1 cellular context compared by ENCODE assay signal in genomic region chr10:72056932-72057751, GRCh38.
TF ChIP-seq lines count a peak whose summit lies in the region.

No MANE protein-coding gene starts in this region.

TF ChIP-seq in HepG2, 621 proteins besides CTCF, POLR2A, EP300 and RAD21 (continued from another document and continues in another):
- TF ChIP-seq TFAP4 (IDR thresholded peaks at IDR 0.05; ENCODE audit: borderline replicate concordance, low read depth) = peak; percentile 58; the same call in 1 of the 2 replicates
- TF ChIP-seq HNRNPL (IDR thresholded peaks at IDR 0.05; ENCODE audit: low read depth, low read length) = peak; percentile 81; the same call in 1 of the 2 replicates
- no peak for TF ChIP-seq ZNF225 (CRISPR knock-in tag; IDR thresholded peaks at IDR 0.05)
- peak; percentile 70; the same call in 1 of the 2 replicates for TF ChIP-seq KLF11 (CRISPR knock-in tag; IDR thresholded peaks at IDR 0.05)
- TF ChIP-seq PBX3 (CRISPR knock-in tag; IDR thresholded peaks at IDR 0.05; ENCODE audit: borderline replicate concordance) = no peak
- TF ChIP-seq SP4 (CRISPR knock-in tag; IDR thresholded peaks at IDR 0.05) = no peak
- no peak for TF ChIP-seq THYN1 (CRISPR knock-in tag; IDR thresholded peaks at IDR 0.05; ENCODE audit: borderline replicate concordance, low read depth)
- peak; percentile 38; the same call in 1 of the 2 replicates for TF ChIP-seq ESRRA (CRISPR knock-in tag; IDR thresholded peaks at IDR 0.05; ENCODE audit: low read depth)
- TF ChIP-seq SALL2 (CRISPR knock-in tag; IDR thresholded peaks at IDR 0.05) = 0 out of 2 replicates have a peak, but pooled peaks have one; percentile 45
- TF ChIP-seq HOXA5 (CRISPR knock-in tag; IDR thresholded peaks at IDR 0.05) = peak; percentile 64; the same call in 1 of the 2 replicates
- TF ChIP-seq FOXO1 (CRISPR knock-in tag; IDR thresholded peaks at IDR 0.05) = peak; percentile 48; the same call in 1 of the 2 replicates
- TF ChIP-seq ZNF792 (CRISPR knock-in tag; IDR thresholded peaks at IDR 0.05) = peak; percentile 30; the same call in 1 of the 2 replicates
- no peak for TF ChIP-seq BCL3 (CRISPR knock-in tag; IDR thresholded peaks at IDR 0.05)
- TF ChIP-seq NONO (IDR thresholded peaks at IDR 0.05) = no peak
- no peak for TF ChIP-seq NONO (CRISPR knock-in tag; conservative IDR thresholded peaks at IDR 0.05)
- TF ChIP-seq ZBTB33 (CRISPR knock-in tag; IDR thresholded peaks at IDR 0.05) = peak; percentile 96
- TF ChIP-seq NAIF1 (CRISPR knock-in tag; IDR thresholded peaks at IDR 0.05; ENCODE audit: borderline replicate concordance) = no peak
- TF ChIP-seq YY1 (IDR thresholded peaks at IDR 0.05; ENCODE audit: insufficient read depth, insufficient replicate concordance, low read depth, low read length) = peak; percentile 49
- peak; percentile 83; the same call in 1 of the 2 replicates for TF ChIP-seq ZSCAN20 (CRISPR knock-in tag; IDR thresholded peaks at IDR 0.05; ENCODE audit: borderline replicate concordance)
- peak; percentile 65; the same call in 1 of the 2 replicates for TF ChIP-seq TARDBP (CRISPR knock-in tag; IDR thresholded peaks at IDR 0.05)
- TF ChIP-seq ZNF556 (CRISPR knock-in tag; IDR thresholded peaks at IDR 0.05; ENCODE audit: borderline replicate concordance) = no peak
- TF ChIP-seq ZFP37 (CRISPR knock-in tag; IDR thresholded peaks at IDR 0.05; ENCODE audit: borderline replicate concordance) = peak; percentile 77; the same call in 1 of the 2 replicates
- TF ChIP-seq TBX3 (IDR thresholded peaks at IDR 0.05; ENCODE audit: borderline replicate concordance) = 0 out of 2 replicates have a peak, but pooled peaks have one; percentile 18
- peak; percentile 90; the same call in 1 of the 2 replicates for TF ChIP-seq NFKB2 (CRISPR knock-in tag; IDR thresholded peaks at IDR 0.05; ENCODE audit: borderline replicate concordance)
- 0 out of 2 replicates have a peak, but pooled peaks have one; percentile 60 for TF ChIP-seq MXD3 (CRISPR knock-in tag; IDR thresholded peaks at IDR 0.05)
- no peak for TF ChIP-seq ZSCAN29 (CRISPR knock-in tag; conservative IDR thresholded peaks at IDR 0.05)
- TF ChIP-seq ETV5 (CRISPR knock-in tag; IDR thresholded peaks at IDR 0.05; ENCODE audit: borderline replicate concordance) = peak; percentile 87; the same call in 1 of the 2 replicates
- TF ChIP-seq RCOR2 (CRISPR knock-in tag; IDR thresholded peaks at IDR 0.05) = peak; percentile 53; the same call in 1 of the 2 replicates
- peak; percentile 46; the same call in 1 of the 2 replicates for TF ChIP-seq PPARG (CRISPR knock-in tag; conservative IDR thresholded peaks at IDR 0.05)
- 0 out of 2 replicates have a peak, but pooled peaks have one; percentile 38 for TF ChIP-seq ZBTB37 (CRISPR knock-in tag; IDR thresholded peaks at IDR 0.05)
- peak; percentile 31; the same call in 1 of the 2 replicates for TF ChIP-seq ZNF317 (CRISPR knock-in tag; IDR thresholded peaks at IDR 0.05)
- TF ChIP-seq THAP9 (CRISPR knock-in tag; IDR thresholded peaks at IDR 0.05; ENCODE audit: borderline replicate concordance) = peak; percentile 18; the same call in 1 of the 2 replicates
- no peak; the same call in 1 of the 2 replicates for TF ChIP-seq NR2F6 (IDR thresholded peaks at IDR 0.05)
- peak; percentile 70 for TF ChIP-seq NR2F6 (CRISPR knock-in tag; IDR thresholded peaks at IDR 0.05)
- TF ChIP-seq MIER2 (CRISPR knock-in tag; IDR thresholded peaks at IDR 0.05) = no peak
- peak; percentile 54; the same call in 1 of the 2 replicates for TF ChIP-seq HNF4G (IDR thresholded peaks at IDR 0.05; ENCODE audit: borderline replicate concordance, low read depth, low read length)
- no peak for TF ChIP-seq HNF4G (CRISPR knock-in tag; IDR thresholded peaks at IDR 0.05; ENCODE audit: borderline replicate concordance, low read depth)
- TF ChIP-seq JDP2 (CRISPR knock-in tag; IDR thresholded peaks at IDR 0.05; ENCODE audit: borderline replicate concordance) = no peak
- no peak for TF ChIP-seq SKIL (CRISPR knock-in tag; IDR thresholded peaks at IDR 0.05; ENCODE audit: borderline replicate concordance)
- no peak for TF ChIP-seq RARG (CRISPR knock-in tag; IDR thresholded peaks at IDR 0.05; ENCODE audit: low read depth)
- no peak for TF ChIP-seq ZBTB8A (CRISPR knock-in tag; IDR thresholded peaks at IDR 0.05; ENCODE audit: borderline replicate concordance, low read depth)
- TF ChIP-seq RXRB (CRISPR knock-in tag; IDR thresholded peaks at IDR 0.05; ENCODE audit: borderline replicate concordance) = peak; percentile 68; the same call in 1 of the 2 replicates
- TF ChIP-seq FOXA3 (CRISPR knock-in tag; IDR thresholded peaks at IDR 0.05) = peak; percentile 56
- peak; percentile 63; the same call in 1 of the 2 replicates for TF ChIP-seq ZNF280B (CRISPR knock-in tag; IDR thresholded peaks at IDR 0.05; ENCODE audit: borderline replicate concordance)
- 0 out of 2 replicates have a peak, but pooled peaks have one; percentile 15 for TF ChIP-seq SIX4 (CRISPR knock-in tag; IDR thresholded peaks at IDR 0.05)
- TF ChIP-seq CSRNP1 (CRISPR knock-in tag; IDR thresholded peaks at IDR 0.05) = peak; percentile 85
- TF ChIP-seq TMF1 (CRISPR knock-in tag; IDR thresholded peaks at IDR 0.05; ENCODE audit: low read depth) = peak; percentile 57; the same call in 1 of the 2 replicates
